ENCODE assay signal across 8 cellular contexts in the genomic region with DNA sequence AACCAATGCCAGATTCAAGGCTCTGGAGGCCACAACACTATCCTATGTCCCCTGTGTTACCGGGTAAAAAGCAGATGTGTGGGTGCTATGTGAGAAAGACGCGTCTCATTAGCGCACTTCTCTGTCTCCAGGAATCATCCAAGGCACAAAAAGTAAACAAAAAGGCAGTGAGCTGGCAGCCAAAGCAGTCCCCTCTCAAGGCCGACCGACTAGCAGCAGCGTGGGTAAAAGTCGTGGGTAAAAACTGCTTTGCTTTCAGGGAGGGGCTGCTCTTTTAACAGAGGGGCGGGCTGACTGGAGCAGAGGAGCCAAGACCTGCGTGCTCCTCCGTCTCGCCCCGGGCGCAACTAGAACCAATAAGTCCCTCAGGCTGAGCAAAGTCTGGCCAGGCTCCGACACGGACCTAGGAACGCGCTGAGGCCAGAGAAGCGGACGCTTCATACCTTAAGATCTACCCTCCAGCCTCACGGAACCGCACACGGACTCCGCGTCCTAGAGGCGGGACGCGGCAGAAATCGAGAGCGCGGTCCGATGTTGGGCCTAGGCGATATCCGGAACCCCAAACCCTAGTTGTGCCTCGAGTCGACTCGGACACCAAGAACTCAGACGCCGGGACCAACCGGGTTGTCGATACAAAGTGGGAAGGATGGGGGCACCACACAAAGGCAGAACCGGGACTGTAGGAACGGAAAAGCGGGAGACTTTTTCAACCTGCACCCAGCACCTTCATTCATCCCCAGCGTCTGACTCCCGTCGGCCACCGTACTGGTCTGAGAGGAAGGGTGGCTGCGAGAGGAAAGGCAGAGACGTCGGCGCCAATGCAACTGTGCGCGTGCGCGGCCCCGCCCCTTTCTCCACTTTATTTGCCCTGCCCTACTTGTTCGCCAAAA. TPM values are rescaled to one million over a fixed set of nuclear protein-coding genes. Genes with fewer than 3 reads are reported as not detected.
A peak's percentile ranks its signal among the peaks of the same experiment; 100 is the strongest.
DNase-seq lines count a peak whose midpoint lies in the region; ATAC-seq and TF ChIP-seq lines count a peak whose summit lies in the region.

Gene INTS2, minus strand, starts transcription at position 772 of the 890 bp plus-strand sequence. CDS start 1,338 bp downstream, outside the sequence.

- H3K36me3 ChIP-seq in kidney epithelial cell (ENCODE audit: control insufficient read depth, insufficient read depth, low read length), result no peaks in the 10 kb centered on the region

- ATAC-seq in GM19035 (IDR thresholded peaks at IDR 0.05; ENCODE audit: unreplicated experiment), result peak; percentile 85
- peak; percentile 79 for ATAC-seq in HG03354 (IDR thresholded peaks at IDR 0.05; ENCODE audit: poor library complexity, severe bottlenecking, unreplicated experiment)
- peak; percentile 82 to 88 for ATAC-seq in activated CD4-positive, CD25-positive, alpha-beta regulatory T cell treated with anti-CD3 and anti-CD28 coated beads, Interleukin-2, amount 50 U/mL, for 24 hours

- CTCF ChIA-PET in AG04450 (lab: Charles Lee), result no interaction called here

- H3K27me3 ChIP-seq in AG04450 (ENCODE audit: control insufficient read depth, insufficient read depth, low read length) (no peaks in the 10 kb centered on the region), kidney epithelial cell (ENCODE audit: control insufficient read depth, insufficient read depth, low read length) (no peaks in the 10 kb centered on the region)

- DNase-seq in AG04450 (ENCODE audit: low read depth, low spot score) (peak; percentile 89), NCI-H446 treated with DMSO at 0.1 percent for 48 hours (lab: John Stamatoyannopoulos, UW) (peak; percentile 88), cerebellar cortex (ENCODE audit: low spot score) (peak; percentile 95), kidney epithelial cell (ENCODE audit: low read depth) (peak; percentile 61)
- DNase-seq in stimulated activated CD4-positive, alpha-beta T cell treated with anti-CD3 and anti-CD28 coated beads, Interleukin-15, amount 100 ng/mL, for 24 hours, result peak; percentile 97

- H3K27ac ChIP-seq in AG04450 (ENCODE audit: low read depth, low read length), result peak within 1 kb of the TSS; percentile 90

- H3K4me3 ChIP-seq in AG04450 (ENCODE audit: low read depth, low read length), result peak within 1 kb of the TSS; percentile 89
- peak within 1 kb of the TSS; percentile 83 for H3K4me3 ChIP-seq in kidney epithelial cell (ENCODE audit: low read depth, low read length)

- TF ChIP-seq CTCF in AG04450 (IDR thresholded peaks at IDR 0.05; ENCODE audit: low read depth, low read length) (no peak), kidney epithelial cell (IDR thresholded peaks at IDR 0.05; ENCODE audit: insufficient read depth, low read length, poor library complexity, severe bottlenecking) (no peak)

- POLR2A ChIA-PET in AG04450 (lab: Yijun Ruan, JAX), result no interaction called here

- no peaks in the 10 kb centered on the region for H3K9me3 ChIP-seq in AG04450 (ENCODE audit: control insufficient read depth, insufficient read depth, low read length)

RNA-seq across cellular contexts. Expression of gene INTS2, which starts in this region (rescaled TPM):
- polyA plus RNA-seq in AG04450 (2011; rRNA removed), result 7.6 and 10.4 TPM in 2 replicates
- 11.2 and 21.1 TPM in 2 replicates for polyA minus RNA-seq in AG04450 (2011; rRNA and poly(A)+ RNA removed)
- 10.1 and 13.3 TPM in 2 replicates for total RNA-seq in kidney epithelial cell

Comparison
In these comparisons a context has a peak if more than half of its experiments do, and no peak if none do; other contexts are left out.
1. Peak in every context shown above with its lines: DNase-seq, ATAC-seq, H3K4me3 ChIP-seq and H3K27ac ChIP-seq.